Comparison of ENCODE assay signal across 2 cellular contexts in genomic region chr16:83981799-83982198, GRCh38.
TF ChIP-seq lines count a peak whose summit lies in the region.

No MANE protein-coding gene starts in this region.

TF ChIP-seq in K562, 482 proteins besides CTCF, POLR2A, EP300 and RAD21:
- TF ChIP-seq ADNP (tag; IDR thresholded peaks at IDR 0.05) (peak; percentile 84), HDAC2 (IDR thresholded peaks at IDR 0.05) (0 out of 2 replicates have a peak, but pooled peaks have one; percentile 47), C11orf30 (IDR thresholded peaks at IDR 0.05; ENCODE audit: low read depth) (no peak), DLX4 (CRISPR knock-in tag; IDR thresholded peaks at IDR 0.05) (no peak), KDM1A (IDR thresholded peaks at IDR 0.05) (0 out of 4 replicates have a peak, but pooled peaks of 1 of the 2 experiments have one; percentile 37), PTBP1 (IDR thresholded peaks at IDR 0.05; ENCODE audit: low read depth, low read length) (0 out of 2 replicates have a peak, but pooled peaks have one; percentile 72), SMARCA5 (IDR thresholded peaks at IDR 0.05) (0 out of 2 replicates have a peak, but pooled peaks have one; percentile 45), RBM25 (IDR thresholded peaks at IDR 0.05; ENCODE audit: low read depth, low read length, severe bottlenecking) (peak; percentile 82), MYBL2 (IDR thresholded peaks at IDR 0.05; ENCODE audit: low read depth) (no peak), MYBL2 (CRISPR knock-in tag; IDR thresholded peaks at IDR 0.05; ENCODE audit: borderline replicate concordance) (no peak), BCOR (IDR thresholded peaks at IDR 0.05) (peak; percentile 80), SP1 (CRISPR knock-in tag; IDR thresholded peaks at IDR 0.05) (no peak), SETDB1 (IDR thresholded peaks at IDR 0.05; ENCODE audit: low read length) (no peak)

TF ChIP-seq in HepG2, 621 proteins besides CTCF, POLR2A, EP300 and RAD21:
- TF ChIP-seq KLF9 (CRISPR knock-in tag; IDR thresholded peaks at IDR 0.05; ENCODE audit: low read depth) = no peak
- no peak for TF ChIP-seq ZBTB7B (CRISPR knock-in tag; IDR thresholded peaks at IDR 0.05)
- TF ChIP-seq ZNF629 (CRISPR knock-in tag; conservative IDR thresholded peaks at IDR 0.05) = peak; percentile 82
